10 cellular contexts compared by ENCODE assay signal in genomic region chr15:75620043-75620775, GRCh38. TPM values are rescaled to one million over a fixed set of nuclear protein-coding genes. Genes with fewer than 3 reads are reported as not detected.
DNase-seq lines count a peak whose midpoint lies in the region; ATAC-seq and TF ChIP-seq lines count a peak whose summit lies in the region.
"Had no signal": no experiment of that assay in that cellular context is flagged by ENCODE, and none has a peak within 500 bp of the region (broad histone marks: within the 10 kb centered on the region; RNA-seq: fewer than 3 reads in every experiment).

No MANE protein-coding gene starts in this region.

- H3K4me3 Mint-ChIP-seq in brain, result peak overlapping the region in 2 of 5 experiments; percentile 38 to 83

- no peak overlapping the region for H2BK120ac ChIP-seq in mesendoderm (ENCODE audit: low read depth, low read length)

- DNase-seq in right lobe of liver (no peak), lung microvascular endothelial cell (ENCODE audit: low read depth in 2 of 2) (peak; percentile 14 to 46), mesendoderm (no peak)
- DNase-seq: DND-41, NCI-H2081 treated with DMSO at 0.1 percent for 48 hours had no signal

- H3K4me2 ChIP-seq in mesendoderm (ENCODE audit: low read length), result no peak overlapping the region

- H3K36me3 ChIP-seq in liver (ENCODE audit: control insufficient read depth in 4 of 4, insufficient read depth in 3 of 4, low read depth in 1 of 4, low read length in 3 of 4) (peaks cover 13 to 40% (median 37%) of the 10 kb centered on the region in 4 donors), right lobe of liver (peaks cover 0 to 52% (median 9%) of the 10 kb centered on the region in 4 donors), mesendoderm (ENCODE audit: control insufficient read depth, insufficient read depth, low read length) (peaks cover 6% of the 10 kb centered on the region)

- peak overlapping the region; percentile 32 to 60 for H3K27ac ChIP-seq in liver (ENCODE audit: low read depth in 1 of 2, low read length in 2 of 2)
- H3K27ac ChIP-seq in right lobe of liver, result peak overlapping the region in 1 of 3 donors; percentile 9
- H3K27ac ChIP-seq in mesendoderm (ENCODE audit: low read depth, low read length), result no peak overlapping the region

- H3K4me1 ChIP-seq in liver (ENCODE audit: control insufficient read depth in 4 of 4, insufficient read depth in 4 of 4, low read length in 3 of 4), result peaks cover 0 to 5% (median 0%) of the 10 kb centered on the region in 4 donors
- no peaks in the 10 kb centered on the region for H3K4me1 ChIP-seq in right lobe of liver
- H3K4me1 ChIP-seq in mesendoderm (ENCODE audit: control insufficient read depth, low read depth, low read length), result no peaks in the 10 kb centered on the region

- peaks cover 12% of the 10 kb centered on the region for H3K4me1 Mint-ChIP-seq in brain

- 81% methylated on average over 5 of the region's 5 CpGs for WGBS in liver
- 58% methylated on average over 5 of the region's 5 CpGs for WGBS in right lobe of liver (ENCODE audit: insufficient coverage, low coverage, low lambda C conversion rate, missing lambda C conversion rate)
- no CpG with 5 or more reads among the region's 5 CpGs for WGBS in mesendoderm (ENCODE audit: extremely low coverage, insufficient coverage, low lambda C conversion rate)

- H4K5ac ChIP-seq in mesendoderm (ENCODE audit: low read length), result no peak overlapping the region

- H3K79me1 ChIP-seq in mesendoderm (ENCODE audit: low read length), result no peaks in the 10 kb centered on the region

- H3K27ac Mint-ChIP-seq in brain, result peak overlapping the region in 3 of 5 experiments; percentile 15 to 96 (median 84)

- H3K4me3 ChIP-seq in liver (ENCODE audit: low read depth in 1 of 3, low read length in 3 of 3) (no peak overlapping the region), right lobe of liver (no peak overlapping the region), mesendoderm (ENCODE audit: low read length) (no peak overlapping the region)

- no peak overlapping the region for H3K23ac ChIP-seq in mesendoderm (ENCODE audit: low read length)

- H2AK5ac ChIP-seq in mesendoderm (ENCODE audit: low read length), result no peak overlapping the region

- peaks cover 35% of the 10 kb centered on the region for H3K36me3 Mint-ChIP-seq in brain

- H4K8ac ChIP-seq in mesendoderm (ENCODE audit: low read depth, low read length), result no peak overlapping the region

- H3K27me3 Mint-ChIP-seq in brain, result no peaks in the 10 kb centered on the region

- no peak for TF ChIP-seq RAD21 in liver (IDR thresholded peaks at IDR 0.05)

- ATAC-seq in right lobe of liver, result no peak
- ATAC-seq in esophagus mucosa, result no peak
- no peak for ATAC-seq in GM18505 (IDR thresholded peaks at IDR 0.05; ENCODE audit: unreplicated experiment)
- ATAC-seq in HG02798 (IDR thresholded peaks at IDR 0.05; ENCODE audit: poor library complexity, unreplicated experiment), result no peak

- H3K9ac ChIP-seq in liver (ENCODE audit: low read depth in 1 of 2, low read length in 2 of 2), result no peak overlapping the region
- no peak overlapping the region for H3K9ac ChIP-seq in mesendoderm (ENCODE audit: low read length)

- TF ChIP-seq CTCF in liver (IDR thresholded peaks at IDR 0.05; ENCODE audit: low read depth, low read length, missing input control) (no peak), right lobe of liver (IDR thresholded peaks at IDR 0.05) (no peak), brain (conservative IDR thresholded peaks at IDR 0.05) (no peak)

- no peaks in the 10 kb centered on the region for H3K9me3 Mint-ChIP-seq in brain

- no peak overlapping the region for H3K18ac ChIP-seq in mesendoderm (ENCODE audit: low read length)

- H2BK5ac ChIP-seq in mesendoderm (ENCODE audit: low read length), result no peak overlapping the region

- H3K27me3 ChIP-seq in liver (ENCODE audit: control insufficient read depth in 4 of 4, insufficient read depth in 4 of 4, low read length in 3 of 4) (no peaks in the 10 kb centered on the region), right lobe of liver (no peaks in the 10 kb centered on the region), mesendoderm (ENCODE audit: insufficient read depth, low read length, poor library complexity) (no peaks in the 10 kb centered on the region)

- H3K56ac ChIP-seq in mesendoderm (ENCODE audit: low read length), result no peak overlapping the region

- no peaks in the 10 kb centered on the region for H3K79me2 ChIP-seq in mesendoderm (ENCODE audit: control insufficient read depth, insufficient read depth, low read length)

- no peak overlapping the region for H3K4ac ChIP-seq in mesendoderm (ENCODE audit: low read depth, low read length)

- H3K9me3 ChIP-seq in liver (ENCODE audit: control insufficient read depth in 4 of 4, low read length in 3 of 4) (no peaks in the 10 kb centered on the region), right lobe of liver (no peaks in the 10 kb centered on the region)

- H2BK15ac ChIP-seq in mesendoderm (replicated peaks; ENCODE audit: low read depth), result no peak overlapping the region

- intact Hi-C loops in right lobe of liver (cut with DNase I), result no loop called here

- TF ChIP-seq POLR2A in right lobe of liver (IDR thresholded peaks at IDR 0.05), result no peak
- TF ChIP-seq POLR2A in GM18505 (IDR thresholded peaks at IDR 0.05; ENCODE audit: borderline replicate concordance, extremely low read depth, insufficient read depth, insufficient read length), result no peak

TF ChIP-seq in liver, 16 proteins besides CTCF, POLR2A, EP300 and RAD21:
- TF ChIP-seq YY1 (IDR thresholded peaks at IDR 0.05), result no peak
- no peak for TF ChIP-seq JUND (IDR thresholded peaks at IDR 0.05)
- no peak for TF ChIP-seq GABPA (IDR thresholded peaks at IDR 0.05 in 1 of 2, conservative IDR thresholded peaks at IDR 0.05 in 1 of 2)
- no peak for TF ChIP-seq NR2F2 (IDR thresholded peaks at IDR 0.05)
- TF ChIP-seq RXRA (IDR thresholded peaks at IDR 0.05), result no peak
- TF ChIP-seq EGR1 (IDR thresholded peaks at IDR 0.05; ENCODE audit: low read depth in 2 of 2), result no peak
- no peak for TF ChIP-seq HNF4A (conservative IDR thresholded peaks at IDR 0.05)
- no peak for TF ChIP-seq FOXA1 (IDR thresholded peaks at IDR 0.05)
- no peak for TF ChIP-seq FOXA2 (IDR thresholded peaks at IDR 0.05)
- TF ChIP-seq, protein P1, sequence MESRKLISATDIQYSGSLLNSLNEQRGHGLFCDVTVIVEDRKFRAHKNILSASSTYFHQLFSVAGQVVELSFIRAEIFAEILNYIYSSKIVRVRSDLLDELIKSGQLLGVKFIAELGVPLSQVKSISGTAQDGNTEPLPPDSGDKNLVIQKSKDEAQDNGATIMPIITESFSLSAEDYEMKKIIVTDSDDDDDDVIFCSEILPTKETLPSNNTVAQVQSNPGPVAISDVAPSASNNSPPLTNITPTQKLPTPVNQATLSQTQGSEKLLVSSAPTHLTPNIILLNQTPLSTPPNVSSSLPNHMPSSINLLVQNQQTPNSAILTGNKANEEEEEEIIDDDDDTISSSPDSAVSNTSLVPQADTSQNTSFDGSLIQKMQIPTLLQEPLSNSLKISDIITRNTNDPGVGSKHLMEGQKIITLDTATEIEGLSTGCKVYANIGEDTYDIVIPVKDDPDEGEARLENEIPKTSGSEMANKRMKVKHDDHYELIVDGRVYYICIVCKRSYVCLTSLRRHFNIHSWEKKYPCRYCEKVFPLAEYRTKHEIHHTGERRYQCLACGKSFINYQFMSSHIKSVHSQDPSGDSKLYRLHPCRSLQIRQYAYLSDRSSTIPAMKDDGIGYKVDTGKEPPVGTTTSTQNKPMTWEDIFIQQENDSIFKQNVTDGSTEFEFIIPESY (IDR thresholded peaks at IDR 0.05), result no peak

RNA-seq across cellular contexts. Expression of gene SNUPN, which starts 5.3 kb away (rescaled TPM):
- total RNA-seq in liver (10 to 100 TPM in 1 of 2 donors, 1 to 10 TPM in 1; 7.8 to 11.4 TPM), right lobe of liver (10 to 100 TPM; 11.1 to 19.4 (median 13.3) TPM), lung microvascular endothelial cell (12.6 and 16.1 TPM in 2 replicates), esophagus mucosa (12.1 TPM)
- polyA plus RNA-seq in liver (10 to 100 TPM; 12.8 to 13.2 TPM), brain (ENCODE audit: insufficient read depth, low read depth, low replicate concordance) (21.8 TPM)
- polyA plus RNA-seq in mesendoderm (2013, experiment 1 of 2), result 23.3 TPM
- 23.1 TPM for polyA plus RNA-seq in mesendoderm (2013, experiment 2 of 2)

RNA-seq across cellular contexts. Expression of gene IMP3, which starts 19.8 kb away (rescaled TPM):
- total RNA-seq in liver (10 to 100 TPM; 45.2 to 84.4 TPM), right lobe of liver (100 to 1,000 TPM in 2 of 6 experiments, 10 to 100 TPM in 4; 37.7 to 192 (median 44.4) TPM), lung microvascular endothelial cell (51.6 and 92.1 TPM in 2 replicates), esophagus mucosa (68.1 TPM)
- polyA plus RNA-seq in liver (10 to 100 TPM; 54.7 to 94.8 TPM), brain (ENCODE audit: insufficient read depth, low read depth, low replicate concordance) (48.7 TPM)
- 112 TPM for polyA plus RNA-seq in mesendoderm (2013, experiment 1 of 2)
- 110 TPM for polyA plus RNA-seq in mesendoderm (2013, experiment 2 of 2)

RNA-seq across cellular contexts. Expression of gene SNX33, which starts 27.5 kb away (rescaled TPM):
- 10 to 100 TPM in 1 of 2 donors, 1 to 10 TPM in 1; 7.1 to 10.8 TPM for total RNA-seq in liver
- 10 to 100 TPM in 1 of 2 donors, 1 to 10 TPM in 1; 8.0 to 10.3 TPM for polyA plus RNA-seq in liver
- 10 to 100 TPM; 12.0 to 17.2 (median 14.2) TPM for total RNA-seq in right lobe of liver
- polyA plus RNA-seq in brain (ENCODE audit: insufficient read depth, low read depth, low replicate concordance), result 4.3 TPM
- 7.6 and 13.3 TPM in 2 replicates for total RNA-seq in lung microvascular endothelial cell
- 24.7 TPM for total RNA-seq in esophagus mucosa
- 10.5 TPM for polyA plus RNA-seq in mesendoderm (2013, experiment 1 of 2)
- 10.4 TPM for polyA plus RNA-seq in mesendoderm (2013, experiment 2 of 2)

RNA-seq across cellular contexts. Expression of gene PTPN9, which starts 41.1 kb away (rescaled TPM):
- total RNA-seq in liver, result 10 to 100 TPM in 1 of 2 donors, 1 to 10 TPM in 1; 8.4 to 14.1 TPM
- polyA plus RNA-seq in liver, result 1 to 10 TPM; 5.4 to 6.6 TPM
- total RNA-seq in right lobe of liver, result 10 to 100 TPM in 3 of 6 experiments, 1 to 10 TPM in 3; 7.6 to 15.4 (median 10.0) TPM
- polyA plus RNA-seq in brain (ENCODE audit: insufficient read depth, low read depth, low replicate concordance), result 23.4 TPM
- 9.2 and 9.7 TPM in 2 replicates for total RNA-seq in lung microvascular endothelial cell
- 13.6 TPM for total RNA-seq in esophagus mucosa
- 33.3 TPM for polyA plus RNA-seq in mesendoderm (2013, experiment 1 of 2)
- polyA plus RNA-seq in mesendoderm (2013, experiment 2 of 2), result 33.4 TPM

Comparison
In these comparisons a context has a peak if more than half of its experiments do, and no peak if none do; other contexts are left out.
1. DNase-seq: peak in lung microvascular endothelial cell (2 of 2); none in right lobe of liver (0 of 3) and mesendoderm (single experiment).